Comparison of ENCODE assay signal across 25 cellular contexts in genomic region chr17:39105705-39106104, GRCh38. TPM values are rescaled to one million over a fixed set of nuclear protein-coding genes. Genes with fewer than 3 reads are reported as not detected.
"Had no signal": no experiment of that assay in that cellular context is flagged by ENCODE, and none has a peak within 500 bp of the region (broad histone marks: within the 10 kb centered on the region; RNA-seq: fewer than 3 reads in every experiment).

No MANE protein-coding gene starts in this region.

- H3K4me1 ChIP-seq: foreskin keratinocyte, lower lobe of right lung had no signal

- ATAC-seq: foreskin keratinocyte, gastroesophageal sphincter, heart left ventricle, left colon, left lobe of liver, left ventricle myocardium superior, lower lobe of right lung, mucosa of descending colon had no signal

- H3K27ac ChIP-seq: coronary artery, dorsolateral prefrontal cortex, esophagus muscularis mucosa, foreskin keratinocyte, gastroesophageal sphincter, heart left ventricle, hepatocyte, lower lobe of right lung had no signal

- H3K4me2 ChIP-seq: hepatocyte had no signal

- H3K27me3 ChIP-seq: dorsolateral prefrontal cortex, esophagus muscularis mucosa, gastroesophageal sphincter, heart left ventricle, hepatocyte had no signal

- H3K4me3 ChIP-seq: coronary artery, dorsolateral prefrontal cortex, esophagus muscularis mucosa, gastroesophageal sphincter, heart left ventricle, hepatocyte, lower lobe of right lung, mucosa of descending colon had no signal

- H3K9me3 ChIP-seq: esophagus muscularis mucosa, gastroesophageal sphincter, heart left ventricle, lower lobe of right lung, mucosa of descending colon had no signal

- DNase-seq: dermis blood vessel endothelial cell; dorsolateral prefrontal cortex; effector CD4-positive, alpha-beta T cell; effector memory CD4-positive, alpha-beta T cell; foreskin keratinocyte; hypothalamus; immature natural killer cell; islet precursor cell; kidney; kidney glomerular epithelial cell; left colon; left ventricle myocardium superior; lower lobe of right lung; mesenchymal stem cell; mucosa of descending colon; naive B cell had no signal

- H3K36me3 ChIP-seq: esophagus muscularis mucosa, gastroesophageal sphincter, lower lobe of right lung had no signal

RNA-seq across cellular contexts. Expression of gene PLXDC1, which starts 45.7 kb away (rescaled TPM):
- total RNA-seq: dermis blood vessel endothelial cell, endothelial cell of umbilical vein, epithelial cell of proximal tubule, lung microvascular endothelial cell had no signal
